In genomic region chr9:2227468-2227867, GRCh38 we compare ENCODE assay signal across 1 cellular context.
TF ChIP-seq lines count a peak whose summit lies in the region.

No MANE protein-coding gene starts in this region.

TF ChIP-seq in HCT116, 20 proteins besides CTCF, POLR2A, EP300 and RAD21 (continued from another document):
- TF ChIP-seq, protein P1, sequence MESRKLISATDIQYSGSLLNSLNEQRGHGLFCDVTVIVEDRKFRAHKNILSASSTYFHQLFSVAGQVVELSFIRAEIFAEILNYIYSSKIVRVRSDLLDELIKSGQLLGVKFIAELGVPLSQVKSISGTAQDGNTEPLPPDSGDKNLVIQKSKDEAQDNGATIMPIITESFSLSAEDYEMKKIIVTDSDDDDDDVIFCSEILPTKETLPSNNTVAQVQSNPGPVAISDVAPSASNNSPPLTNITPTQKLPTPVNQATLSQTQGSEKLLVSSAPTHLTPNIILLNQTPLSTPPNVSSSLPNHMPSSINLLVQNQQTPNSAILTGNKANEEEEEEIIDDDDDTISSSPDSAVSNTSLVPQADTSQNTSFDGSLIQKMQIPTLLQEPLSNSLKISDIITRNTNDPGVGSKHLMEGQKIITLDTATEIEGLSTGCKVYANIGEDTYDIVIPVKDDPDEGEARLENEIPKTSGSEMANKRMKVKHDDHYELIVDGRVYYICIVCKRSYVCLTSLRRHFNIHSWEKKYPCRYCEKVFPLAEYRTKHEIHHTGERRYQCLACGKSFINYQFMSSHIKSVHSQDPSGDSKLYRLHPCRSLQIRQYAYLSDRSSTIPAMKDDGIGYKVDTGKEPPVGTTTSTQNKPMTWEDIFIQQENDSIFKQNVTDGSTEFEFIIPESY (IDR thresholded peaks at IDR 0.05; ENCODE audit: extremely low read depth, insufficient replicate concordance, low read length) = no peak
- no peak for TF ChIP-seq EZH2 (IDR thresholded peaks at IDR 0.05)
